In genomic region chr11:16963316-16963876, GRCh38 we compare ENCODE assay signal across 1 cellular context.
TF ChIP-seq lines count a peak whose summit lies in the region.

No MANE protein-coding gene starts in this region.

TF ChIP-seq in H1, 55 proteins besides CTCF, POLR2A, EP300 and RAD21:
- no peak for TF ChIP-seq CHD7 (IDR thresholded peaks at IDR 0.05; ENCODE audit: insufficient replicate concordance, low read length)
- TF ChIP-seq CTBP2 (IDR thresholded peaks at IDR 0.05; ENCODE audit: borderline replicate concordance, insufficient read depth, insufficient read length, low read length): no peak
- TF ChIP-seq SIN3A (conservative IDR thresholded peaks at IDR 0.05 in 1 of 2, IDR thresholded peaks at IDR 0.05 in 1 of 2; ENCODE audit: low read depth in 1 of 2, low read length in 2 of 2): no peak
- no peak for TF ChIP-seq CBX5 (IDR thresholded peaks at IDR 0.05; ENCODE audit: low read depth, low read length)
